Comparison of ENCODE assay signal across 9 cellular contexts in the genomic region with DNA sequence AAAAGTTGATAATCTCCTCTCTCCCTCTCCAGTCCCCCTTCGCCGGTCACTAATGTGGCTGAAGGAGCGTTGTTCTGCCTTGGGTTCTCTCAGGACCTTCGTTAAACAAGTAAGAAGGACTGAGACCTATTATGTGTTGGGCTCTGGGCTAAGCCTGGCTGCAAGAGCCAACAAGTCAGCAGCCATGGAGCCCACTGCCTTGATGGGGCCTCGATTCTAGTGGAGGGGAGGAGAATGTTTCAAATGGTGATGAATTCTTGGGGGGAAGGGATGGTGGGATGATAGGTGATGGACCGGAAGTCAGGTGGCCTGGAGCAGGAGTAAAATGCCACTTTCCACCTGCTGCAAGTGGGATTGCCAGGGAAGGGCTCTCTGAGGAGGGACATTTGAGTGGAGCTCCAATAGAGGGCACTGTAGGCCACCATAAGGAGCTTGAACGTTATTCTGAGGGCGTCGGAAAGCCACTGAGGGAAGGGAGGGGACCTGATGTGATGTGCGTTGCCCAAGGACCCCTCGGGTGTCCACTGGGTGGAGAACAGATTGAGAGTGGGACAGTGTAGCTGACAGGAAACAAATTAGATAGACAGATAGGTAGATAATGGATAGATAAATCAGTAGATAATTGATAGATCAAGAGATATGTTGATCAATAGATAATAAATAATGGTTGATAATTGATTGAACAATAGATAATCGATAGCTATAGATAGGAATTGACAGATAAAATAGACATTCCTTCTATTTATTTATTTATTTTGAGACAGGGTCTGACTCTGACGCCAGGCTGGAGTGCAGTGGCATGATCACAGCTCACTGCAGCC. TPM values are rescaled to one million over a fixed set of nuclear protein-coding genes. Genes with fewer than 3 reads are reported as not detected.
DNase-seq lines count a peak whose midpoint lies in the region; ATAC-seq and TF ChIP-seq lines count a peak whose summit lies in the region.
"Had no signal": no experiment of that assay in that cellular context is flagged by ENCODE, and none has a peak within 500 bp of the region (broad histone marks: within the 10 kb centered on the region; RNA-seq: fewer than 3 reads in every experiment).

No MANE protein-coding gene starts in this region.

- H3K9me2 ChIP-seq in hepatocyte (replicated peaks; ENCODE audit: insufficient read depth) = no peaks in the 10 kb centered on the region

- no peak overlapping the region for H3K4me3 ChIP-seq in adrenal gland
- H3K4me3 ChIP-seq in hepatocyte = no peak overlapping the region
- no peak overlapping the region for H3K4me3 ChIP-seq in stomach

- DNase-seq in COLO829 (ENCODE audit: low spot score) (peak; percentile 52), HCEC 1CT (peak; percentile 49), NCI-H82 (lab: John Stamatoyannopoulos, UW) (peak; percentile 92), adrenal gland (peak in 2 of 7 donors; percentile 42 to 65), hepatocyte (ENCODE audit: low spot score) (peak; percentile 73), stomach (peak; percentile 51)

- no peak for TF ChIP-seq EP300 in stomach (IDR thresholded peaks at IDR 0.05)

- TF ChIP-seq CTCF in adrenal gland (IDR thresholded peaks at IDR 0.05) = peak in 5 of 6 experiments; percentile 6 to 50 (median 37)
- peak; percentile 53 for TF ChIP-seq CTCF in hepatocyte (IDR thresholded peaks at IDR 0.05; ENCODE audit: poor library complexity)
- TF ChIP-seq CTCF in stomach (IDR thresholded peaks at IDR 0.05) = peak in 5 of 7 experiments; percentile 25 to 53 (median 45)

- no peak for TF ChIP-seq POLR2A in adrenal gland (IDR thresholded peaks at IDR 0.05)
- TF ChIP-seq POLR2A in stomach (IDR thresholded peaks at IDR 0.05) = no peak

- intact Hi-C loops in adrenal gland (cut with DNase I) (loop anchor here (2.0 to 10.0 kb wide), 4 partner anchors 61 to 153 kb away; a partner anchor contains a TSS), stomach (cut with DNase I; ENCODE audit: low total_unique reads) (loop anchor here (5.0 kb wide), 2 partner anchors 60 to 435 kb away; a partner anchor contains a TSS)

- no peak overlapping the region for H3K4me2 ChIP-seq in hepatocyte

- 27 to 30% (median 28%) methylated on average over 13 of the region's 13 CpGs for WGBS in adrenal gland, 4 donors
- WGBS in hepatocyte (ENCODE audit: low lambda C conversion rate, missing lambda C conversion rate) = 38% methylated on average over 13 of the region's 13 CpGs
- 28 to 32% (median 30%) methylated on average over 13 of the region's 13 CpGs for WGBS in stomach, 5 donors

- H4K20me1 ChIP-seq in hepatocyte (ENCODE audit: insufficient read depth, poor library complexity, severe bottlenecking) = no peaks in the 10 kb centered on the region

- H3K36me3 ChIP-seq in adrenal gland (replicated peaks in 1 of 2) = no peaks in the 10 kb centered on the region
- H3K36me3 ChIP-seq in hepatocyte (replicated peaks; ENCODE audit: insufficient read depth, low read depth) = no peaks in the 10 kb centered on the region
- no peaks in the 10 kb centered on the region for H3K36me3 ChIP-seq in stomach

- H3K4me1 ChIP-seq in adrenal gland (replicated peaks in 1 of 2) (peaks cover 0 to 7% of the 10 kb centered on the region in 2 donors), hepatocyte (ENCODE audit: insufficient read depth) (peaks cover 5% of the 10 kb centered on the region), stomach (peaks cover 8 to 13% (median 10%) of the 10 kb centered on the region in 4 donors)

- ATAC-seq in HG03439 (IDR thresholded peaks at IDR 0.05; ENCODE audit: unreplicated experiment) (no peak), GM21576 (IDR thresholded peaks at IDR 0.05; ENCODE audit: unreplicated experiment) (no peak)

- no peak overlapping the region for H2AFZ ChIP-seq in hepatocyte

- no peaks in the 10 kb centered on the region for H3K9me3 ChIP-seq in adrenal gland (replicated peaks in 1 of 3)
- H3K9me3 ChIP-seq in hepatocyte (ENCODE audit: low read depth) = no peaks in the 10 kb centered on the region
- no peaks in the 10 kb centered on the region for H3K9me3 ChIP-seq in stomach

- H3K27me3 ChIP-seq in adrenal gland (no peaks in the 10 kb centered on the region), hepatocyte (no peaks in the 10 kb centered on the region), stomach (peaks cover 0 to 22% (median 0%) of the 10 kb centered on the region in 3 donors)

- no peaks in the 10 kb centered on the region for H3K79me2 ChIP-seq in hepatocyte

- H3K27ac ChIP-seq in adrenal gland (no peak overlapping the region), hepatocyte (no peak overlapping the region), stomach (no peak overlapping the region)

RNA-seq across cellular contexts. Expression of a gene that starts 18.3 kb away (rescaled TPM):
- total RNA-seq in adrenal gland (1 to 10 TPM in 6 of 8 donors, under 1 TPM in 2; 0.30 to 6.1 (median 1.3) TPM), hepatocyte (0.40 and 1.2 TPM in 2 replicates), stomach (10 to 100 TPM in 1 of 5 donors, 1 to 10 TPM in 2, not detected in 2; 1.0 to 10.7 (median 1.3) TPM)
- polyA plus RNA-seq in adrenal gland (1 to 10 TPM in 1 of 3 donors, under 1 TPM in 2; 0.80 to 1.3 (median 0.88) TPM), hepatocyte (0.21 and 0.77 TPM in 2 replicates), stomach (1 to 10 TPM in 1 of 3 donors, under 1 TPM in 2; 0.50 to 2.6 (median 0.92) TPM)
- polyA plus RNA-seq: IgD-negative memory B cell had no signal
